In the genomic region with DNA sequence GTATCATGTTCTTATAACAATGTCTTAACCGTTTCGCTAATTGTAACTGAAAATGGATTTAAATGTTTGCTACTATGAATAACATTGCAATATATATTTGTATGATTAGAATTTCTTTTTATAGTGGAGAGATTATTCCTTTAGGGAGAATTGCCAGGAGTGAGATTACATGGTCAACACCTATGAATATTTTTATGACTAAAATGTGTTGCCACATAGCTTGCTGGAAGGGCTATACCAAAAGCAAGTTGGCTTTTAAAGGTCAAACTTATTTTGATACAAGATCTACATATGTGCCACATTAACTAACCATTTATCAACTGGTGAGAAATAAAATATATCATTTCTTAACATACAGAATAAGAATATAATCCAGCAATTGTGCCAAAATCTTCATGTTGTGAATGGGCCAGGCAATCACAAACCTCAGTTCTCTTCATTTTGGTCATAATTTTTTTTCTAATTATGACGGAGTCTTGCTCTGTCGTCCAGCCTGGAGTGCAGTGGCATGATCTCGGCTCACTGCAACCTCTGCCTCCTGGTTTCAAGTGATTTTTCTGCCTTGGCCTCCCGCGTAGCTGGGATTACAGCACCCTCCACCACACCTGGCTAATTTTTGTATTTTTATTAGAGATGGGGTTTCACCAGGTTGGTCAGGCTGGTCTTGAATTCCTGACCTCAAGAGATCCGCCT, we compare ENCODE assay signal across 27 cellular contexts. TPM values are rescaled to one million over a fixed set of nuclear protein-coding genes. Genes with fewer than 3 reads are reported as not detected.
"Had no signal": no experiment of that assay in that cellular context is flagged by ENCODE, and none has a peak within 500 bp of the region (broad histone marks: within the 10 kb centered on the region; RNA-seq: fewer than 3 reads in every experiment).

No MANE protein-coding gene starts in this region.

- H3K36me3 ChIP-seq: stomach, suprapubic skin, thoracic aorta, thyroid gland, tibial artery, tibial nerve, transverse colon, upper lobe of left lung, upper lobe of right lung, uterus, vagina had no signal

- H3K4me1 ChIP-seq: stomach, suprapubic skin, testis, thyroid gland, tibial artery, tibial nerve, transverse colon, upper lobe of left lung, upper lobe of right lung, uterus, vagina had no signal

- H3K27ac ChIP-seq: stomach, suprapubic skin, testis, thoracic aorta, thyroid gland, tibial artery, tibial nerve, transverse colon, upper lobe of left lung, upper lobe of right lung, uterus, vagina had no signal

- ATAC-seq: stimulated activated effector memory CD8-positive, alpha-beta T cell treated with anti-CD3 and anti-CD28 coated beads, Interleukin-12 subunit alpha, Interleukin-12 subunit beta, amount 100 ng/mL, for 72 hours; stimulated activated memory B cell treated with anti-CD40 and anti-IgM and Interleukin-4, amounts not matched to agents 10 μg/mL and 1 μg/mL and 100 μg/mL, for 72 hours; stimulated activated naive B cell treated with anti-CD40 and anti-IgM and Interleukin-4, amounts not matched to agents 10 μg/mL and 1 μg/mL and 100 μg/mL, for 72 hours; stimulated activated naive CD8-positive, alpha-beta T cell treated with anti-CD3 and anti-CD28 coated beads, Interleukin-15, amount 100 ng/mL, for 72 hours; stimulated activated naive CD8-positive, alpha-beta T cell treated with anti-CD3 and anti-CD28 coated beads, Interleukin-15, Interleukin-2, amounts not matched to agents 100 U/mL and 50 U/mL, for 24 hours; upper lobe of right lung had no signal

- H3K9me3 ChIP-seq: testis, thoracic aorta, thyroid gland, tibial artery, transverse colon, upper lobe of left lung, upper lobe of right lung, uterus, vagina had no signal

- H3K27me3 ChIP-seq: stomach, suprapubic skin, testis, thyroid gland, tibial nerve, transverse colon, upper lobe of left lung, upper lobe of right lung, uterus, vagina had no signal

- DNase-seq: stimulated activated CD4-positive, alpha-beta T cell treated with anti-CD3 and anti-CD28 coated beads, Interleukin-2, amount 100 ng/mL, for 48 hours; stimulated activated CD4-positive, alpha-beta T cell treated with anti-CD3 and anti-CD28 coated beads, Interleukin-4, amount 100 ng/mL, for 1 hour; stimulated activated CD4-positive, alpha-beta T cell treated with anti-CD3 and anti-CD28 coated beads, Interleukin-4, amount 100 ng/mL, for 24 hours; stimulated activated CD4-positive, alpha-beta T cell treated with anti-CD3 and anti-CD28 coated beads, Interleukin-4, amount 100 ng/mL, for 4 hours; stimulated activated CD8-positive, alpha-beta memory T cell treated with anti-CD3 and anti-CD28 coated beads, Interleukin-4, amount 100 ng/mL, for 48 hours; stimulated activated naive B cell treated with anti-CD40 and anti-IgM and Interleukin-4, amounts not matched to agents 10 μg/mL and 1 μg/mL and 100 μg/mL, for 72 hours; stimulated activated naive CD4-positive, alpha-beta T cell; stimulated activated naive CD4-positive, alpha-beta T cell treated with Interleukin-2 at 50 U/mL for 16 hours; stimulated activated naive CD8-positive, alpha-beta T cell treated with anti-CD3 and anti-CD28 coated beads, Interleukin-15, amount 100 ng/mL, for 72 hours; stimulated activated naive CD8-positive, alpha-beta T cell treated with anti-CD3 and anti-CD28 coated beads, Interleukin-15, Interleukin-2, amounts not matched to agents 100 U/mL and 50 U/mL, for 24 hours; stomach; substantia nigra; testis; thyroid gland; tibial artery; transverse colon; trophoblast cell; upper lobe of left lung; upper lobe of right lung; uterus had no signal

- H3K4me3 ChIP-seq: stomach, suprapubic skin, testis, thoracic aorta, thyroid gland, tibial artery, tibial nerve, transverse colon, upper lobe of left lung, upper lobe of right lung, uterus, vagina had no signal

RNA-seq across cellular contexts. Expression of a gene that starts 10.0 kb away (rescaled TPM):
- total RNA-seq: subcutaneous adipose tissue, thoracic aorta had no signal

RNA-seq across cellular contexts. Expression of a gene that starts 54.8 kb away (rescaled TPM):
- total RNA-seq: vagina had no signal
